In the genomic region with DNA sequence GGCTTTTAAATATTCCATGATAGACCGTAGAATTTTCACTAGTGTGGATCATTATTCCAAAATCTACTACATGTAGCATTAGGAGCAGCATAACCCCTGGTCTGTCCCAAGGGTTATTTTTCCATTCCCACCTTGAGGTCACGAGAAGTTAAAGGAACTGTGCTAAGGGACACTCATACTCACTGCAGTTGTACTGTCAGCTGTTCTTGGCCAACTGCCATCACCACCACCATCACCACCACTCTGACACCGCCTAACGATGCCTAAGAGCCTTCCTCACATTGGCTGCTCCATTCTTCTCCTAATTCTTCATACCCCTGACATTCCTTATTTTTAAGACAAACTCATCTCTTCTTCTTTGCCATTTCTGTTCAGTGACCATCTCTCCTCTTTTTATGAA, we compare ENCODE assay signal across 28 cellular contexts. TPM values are rescaled to one million over a fixed set of nuclear protein-coding genes. Genes with fewer than 3 reads are reported as not detected.
DNase-seq lines count a peak whose midpoint lies in the region; ATAC-seq, FAIRE-seq and TF ChIP-seq lines count a peak whose summit lies in the region.
"Had no signal": no experiment of that assay in that cellular context is flagged by ENCODE, and none has a peak within 500 bp of the region (broad histone marks: within the 10 kb centered on the region; RNA-seq: fewer than 3 reads in every experiment).

No MANE protein-coding gene starts in this region.

- peak overlapping the region; percentile 99; the same call in 1 of the 2 replicates for H2BK20ac ChIP-seq in H1 (ENCODE audit: low read length)

- CTCF ChIA-PET in H1 (lab: Charles Lee; ENCODE audit: partially characterized antibody): no interaction called here

- no peak overlapping the region for H3K56ac ChIP-seq in H1 (replicated peaks; ENCODE audit: insufficient read length, low read depth, low read length)

- H3K27me3 Mint-ChIP-seq in stimulated activated memory B cell treated with anti-CD40 and anti-IgM and Interleukin-4, amounts not matched to agents 10 μg/mL and 1 μg/mL and 100 μg/mL, for 72 hours: peaks cover 35% of the 10 kb centered on the region

- FAIRE-seq in HTR-8/SVneo (lab: Jason Lieb, UNC): peak; percentile 80
- no peak for FAIRE-seq in H1 (lab: Jason Lieb, UNC)
- FAIRE-seq in urothelium cell line (lab: Jason Lieb, UNC): peak; percentile 52
- FAIRE-seq: GM12892, H54 had no signal

- H3K36me3 Mint-ChIP-seq in stimulated activated memory B cell treated with anti-CD40 and anti-IgM and Interleukin-4, amounts not matched to agents 10 μg/mL and 1 μg/mL and 100 μg/mL, for 72 hours: peaks cover 4% of the 10 kb centered on the region
- H3K36me3 Mint-ChIP-seq: CD8-positive, alpha-beta T cell; T-cell had no signal

- no peak for TF ChIP-seq EP300 in H1 (IDR thresholded peaks at IDR 0.05; ENCODE audit: borderline replicate concordance in 1 of 2, low read depth in 2 of 2, low read length in 2 of 2)

- DNase-seq in HTR-8/SVneo (ENCODE audit: insufficient read length, low spot score): no peak
- DNase-seq in NCI-H69 (lab: John Stamatoyannopoulos, UW): peak; percentile 12
- no peak for DNase-seq in H1 (ENCODE audit: low read depth in 1 of 2, low spot score in 2 of 2)
- DNase-seq in urothelium cell line (ENCODE audit: low spot score): no peak
- no peak for DNase-seq in COLO829 (ENCODE audit: low spot score)
- DNase-seq in globus pallidus (ENCODE audit: low spot score): no peak
- DNase-seq: CD8-positive, alpha-beta T cell; DMS 273 treated with DMSO at 0.1 percent for 48 hours; DMS79; MV-4-11; NCI-H1105; NCI-H1436 treated with DMSO at 0.1 percent for 48 hours; NCI-H1930; NCI-H2227 treated with DMSO at 0.1 percent for 48 hours; NK-92 treated with Interleukin-12 subunit alpha and Interleukin-12 subunit beta, amount 100 ng/mL, for 24 hours; T-cell had no signal

- WGBS in H1 (ENCODE audit: extremely low coverage in 1 of 2, insufficient coverage in 1 of 2, insufficient read length in 1 of 2, insufficient replicate concordance in 2 of 2, low coverage in 1 of 2, low lambda C conversion rate in 2 of 2, missing lambda C conversion rate in 1 of 2), 2 experiments: 92% methylated on average over 4 of the region's 4 CpGs; no CpG with 5 or more reads in 1 of the 2 experiments

- H2BK5ac ChIP-seq in H1 (ENCODE audit: low read depth, low read length): no peak overlapping the region; the same call in 1 of the 2 replicates

- H2BK12ac ChIP-seq in H1 (ENCODE audit: low read depth, low read length): peak overlapping the region; percentile 90; the same call in 1 of the 2 replicates

- H2BK15ac ChIP-seq in H1 (ENCODE audit: low read length): peak overlapping the region; percentile 48; the same call in 1 of the 2 replicates

- H3K27ac Mint-ChIP-seq in stimulated activated memory B cell treated with anti-CD40 and anti-IgM and Interleukin-4, amounts not matched to agents 10 μg/mL and 1 μg/mL and 100 μg/mL, for 72 hours: no peak overlapping the region
- H3K27ac Mint-ChIP-seq: B cell; CD8-positive, alpha-beta T cell; T-cell had no signal

- TF ChIP-seq RAD21 in H1 (IDR thresholded peaks at IDR 0.05 in 1 of 2, conservative IDR thresholded peaks at IDR 0.05 in 1 of 2; ENCODE audit: low read depth in 2 of 2, low read length in 2 of 2): no peak

- H3K14ac ChIP-seq in H1 (ENCODE audit: insufficient read length): no peak overlapping the region

- H2AFZ ChIP-seq in H1 (ENCODE audit: low read length): no peak overlapping the region

- peak overlapping the region; percentile 47 for H2BK120ac ChIP-seq in H1 (replicated peaks; ENCODE audit: low read depth, low read length)

- H3K4me1 Mint-ChIP-seq in stimulated activated memory B cell treated with anti-CD40 and anti-IgM and Interleukin-4, amounts not matched to agents 10 μg/mL and 1 μg/mL and 100 μg/mL, for 72 hours: peaks cover 6% of the 10 kb centered on the region
- H3K4me1 Mint-ChIP-seq: B cell had no signal

- POLR2A ChIA-PET in H1 (lab: Charles Lee; ENCODE audit: partially characterized antibody): no interaction called here

- peak overlapping the region; percentile 60 for H3K18ac ChIP-seq in H1 (ENCODE audit: extremely low read depth, low read length)

- no peak overlapping the region for H3K27ac ChIP-seq in H1 (ENCODE audit: low read depth, low read length)
- H3K27ac ChIP-seq: C4-2B, HL-60, SJSA1 had no signal

- no peaks in the 10 kb centered on the region for H3K79me2 ChIP-seq in H1 (ENCODE audit: control insufficient read depth in 1 of 2, insufficient read depth in 2 of 2, low read length in 2 of 2)

- no peaks in the 10 kb centered on the region for H4K20me1 ChIP-seq in H1 (replicated peaks in 1 of 2; ENCODE audit: control insufficient read depth in 1 of 2, insufficient read depth in 2 of 2, low read length in 2 of 2)

- H3K4me1 ChIP-seq in H1 (replicated peaks in 1 of 4; ENCODE audit: control insufficient read depth in 3 of 4, insufficient read depth in 4 of 4, low read length in 3 of 4): peaks cover 0 to 9% (median 6%) of the 10 kb centered on the region in 4 experiments; a peak in 6 of 7 replicates
- H3K4me1 ChIP-seq: SJSA1 had no signal

- no peaks in the 10 kb centered on the region for H3K79me1 ChIP-seq in H1 (ENCODE audit: low read depth, low read length)

- H2AK5ac ChIP-seq in H1 (ENCODE audit: low read depth, low read length): peak overlapping the region; percentile 91; the same call in 1 of the 2 replicates

- no peaks in the 10 kb centered on the region for H3K36me3 ChIP-seq in H1 (ENCODE audit: control insufficient read depth in 2 of 4, insufficient read depth in 4 of 4, low read length in 3 of 4)
- H3K36me3 ChIP-seq: SJSA1 had no signal

- H3K4ac ChIP-seq in H1 (replicated peaks; ENCODE audit: insufficient read length, low read depth, low read length): no peak overlapping the region

- no peak for TF ChIP-seq CTCF in H1 (IDR thresholded peaks at IDR 0.05; ENCODE audit: control extremely low read depth in 1 of 3, insufficient read depth in 1 of 3, low read depth in 1 of 3, low read length in 3 of 3)

- no peak overlapping the region for H3K23ac ChIP-seq in H1 (ENCODE audit: insufficient read length)

- H3K23me2 ChIP-seq in H1 (ENCODE audit: low read depth, low read length): no peaks in the 10 kb centered on the region

- TF ChIP-seq POLR2A in H1 (IDR thresholded peaks at IDR 0.05; ENCODE audit: control extremely low read depth in 1 of 2, low read depth in 2 of 2, low read length in 2 of 2): no peak

- H3K4me3 Mint-ChIP-seq in stimulated activated memory B cell treated with anti-CD40 and anti-IgM and Interleukin-4, amounts not matched to agents 10 μg/mL and 1 μg/mL and 100 μg/mL, for 72 hours: no peak overlapping the region
- H3K4me3 Mint-ChIP-seq: B cell; CD8-positive, alpha-beta T cell; T-cell had no signal

- ATAC-seq in stimulated activated memory B cell treated with anti-CD40 and anti-IgM and Interleukin-4, amounts not matched to agents 10 μg/mL and 1 μg/mL and 100 μg/mL, for 72 hours: no peak
- ATAC-seq: CD8-positive, alpha-beta T cell; Right ventricle myocardium inferior; T-cell had no signal

- no peaks in the 10 kb centered on the region for H3K9me3 ChIP-seq in H1 (ENCODE audit: insufficient read depth in 2 of 2, low read depth in 1 of 2, low read length in 1 of 2)
- H3K9me3 ChIP-seq: SJSA1 had no signal

- H3K27me3 ChIP-seq in H1 (replicated peaks in 1 of 4; ENCODE audit: control insufficient read depth in 3 of 4, extremely low read depth in 1 of 4, insufficient read depth in 3 of 4, low read length in 3 of 4): no peaks in the 10 kb centered on the region

- no peak overlapping the region for H3K4me2 ChIP-seq in H1 (ENCODE audit: insufficient read depth in 1 of 2, low read depth in 2 of 2, low read length in 2 of 2)

- peaks cover 5% of the 10 kb centered on the region for H3K9me3 Mint-ChIP-seq in stimulated activated memory B cell treated with anti-CD40 and anti-IgM and Interleukin-4, amounts not matched to agents 10 μg/mL and 1 μg/mL and 100 μg/mL, for 72 hours
- H3K9me3 Mint-ChIP-seq: CD8-positive, alpha-beta T cell; T-cell had no signal

- H3K9ac ChIP-seq in H1 (replicated peaks in 1 of 4; ENCODE audit: extremely low read depth in 1 of 4, low read depth in 3 of 4, low read length in 3 of 4): no peak overlapping the region

- no peak overlapping the region for H4K5ac ChIP-seq in H1 (ENCODE audit: insufficient read length, low read depth, low read length)

- H4K8ac ChIP-seq in H1 (ENCODE audit: extremely low read depth, insufficient read depth, low read length): no peak overlapping the region

- H4K91ac ChIP-seq in H1 (replicated peaks; ENCODE audit: insufficient read length, low read length): no peak overlapping the region

- H3K4me3 ChIP-seq in H1 (ENCODE audit: extremely low read depth in 1 of 4, insufficient read depth in 2 of 4, low read depth in 3 of 4, low read length in 4 of 4): no peak overlapping the region
- H3K4me3 ChIP-seq: SJSA1 had no signal

TF ChIP-seq in H1, 55 proteins besides CTCF, POLR2A, EP300 and RAD21 (continues in another document):
- TF ChIP-seq RBBP5 (IDR thresholded peaks at IDR 0.05; ENCODE audit: borderline replicate concordance, low read depth, low read length) (no peak), CHD2 (IDR thresholded peaks at IDR 0.05; ENCODE audit: low read length) (no peak)

RNA-seq across cellular contexts. Expression of a gene that starts 13.4 kb away (rescaled TPM):
- total RNA-seq in H1 (2021; fragmentation: NEBNext Ultra II Directional; extraction: Animal tissue kit (Norgen Biotek cat#: 25700)): 0.21 and 0.22 TPM in 2 replicates
- 0.64 and 0.83 TPM in 2 replicates for polyA plus RNA-seq in H1 (2011; rRNA removed)
- 0.32 TPM for polyA plus RNA-seq in H1 (2011; cell fraction: cytosol; rRNA removed)
- polyA plus RNA-seq in H1 (2011; cell fraction: nucleus; rRNA removed): 1.2 TPM
- polyA plus RNA-seq in H1 (2012, experiment 1 of 2): 0.28 to 0.71 TPM (median 0.36 TPM) in 4 replicates
- 0.14 TPM for polyA plus RNA-seq in H1 (2012, experiment 2 of 2)
- 0.22 TPM for polyA plus RNA-seq in H1 (2013, experiment 1 of 2)
- polyA plus RNA-seq in H1 (2013, experiment 2 of 2): 0.22 TPM
- 0.28 and 0.32 TPM in 2 replicates for polyA minus RNA-seq in H1 (2011; rRNA and poly(A)+ RNA removed)
- not detected for polyA minus RNA-seq in H1 (2011; cell fraction: cytosol; rRNA and poly(A)+ RNA removed)
- polyA minus RNA-seq in H1 (2011; cell fraction: nucleus; rRNA and poly(A)+ RNA removed): 2.4 TPM
- total RNA-seq: A673, B cell, MCF 10A, NCI-H460, PC-3, SJSA1 had no signal
